ENCODE assay signal across 24 cellular contexts in the genomic region with DNA sequence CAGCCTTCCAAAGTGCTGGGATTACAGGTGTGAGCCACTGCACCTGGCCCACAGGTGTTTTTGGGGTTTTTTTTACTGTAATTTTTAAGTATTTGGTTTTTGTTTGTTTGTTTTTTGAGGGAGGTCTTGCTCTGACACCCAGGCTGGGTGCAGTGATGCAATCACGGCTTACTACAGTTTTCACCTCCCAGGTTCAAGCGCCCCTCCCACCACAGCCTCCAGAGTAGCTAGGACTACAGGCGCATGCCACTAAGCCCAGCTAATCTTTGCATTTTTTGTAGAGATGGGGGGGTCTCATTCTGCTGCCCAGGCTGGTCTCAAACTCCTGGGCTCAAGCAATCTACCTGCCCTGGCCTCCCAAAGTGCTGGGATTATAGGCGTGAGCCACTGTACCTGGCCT. TPM values are rescaled to one million over a fixed set of nuclear protein-coding genes. Genes with fewer than 3 reads are reported as not detected.
A peak's percentile ranks its signal among the peaks of the same experiment; 100 is the strongest.
DNase-seq lines count a peak whose midpoint lies in the region; ATAC-seq and TF ChIP-seq lines count a peak whose summit lies in the region.
"Had no signal": no experiment of that assay in that cellular context is flagged by ENCODE, and none has a peak within 500 bp of the region (broad histone marks: within the 10 kb centered on the region; RNA-seq: fewer than 3 reads in every experiment).

No MANE protein-coding gene starts in this region.

- no peaks in the 10 kb centered on the region for H3K9me3 ChIP-seq in HEK293 (ENCODE audit: control insufficient read depth, insufficient read depth, low read depth, low read length)
- H3K9me3 ChIP-seq: HAP-1, SJSA1 had no signal

- DNase-seq in RWPE1 (ENCODE audit: low spot score), result no peak
- DNase-seq in fibroblast of villous mesenchyme (ENCODE audit: low read depth), result peak; percentile 65
- peak; percentile 5 for DNase-seq in posterior vena cava (ENCODE audit: low spot score)
- DNase-seq in iPS-NIHi11 (ENCODE audit: low spot score), result no peak
- DNase-seq: Calu3, DMS79 treated with DMSO at 0.1 percent for 48 hours, GF-D8, Kasumi-1, MV-4-11, NCI-H1105, NCI-H1436 treated with DMSO at 0.1 percent for 48 hours, NCI-H187 treated with DMSO at 0.1 percent for 48 hours, NCI-H2171 treated with DMSO at 0.1 percent for 48 hours, NCI-H524, NCI-H774, Right ventricle myocardium superior had no signal

- H3K4me1 ChIP-seq in HEK293 (ENCODE audit: control insufficient read depth, insufficient read depth, low read length), result no peaks in the 10 kb centered on the region
- H3K4me1 ChIP-seq: HAP-1, SJSA1 had no signal

- CTCF ChIA-PET in HEK293 (lab: Yijun Ruan, JAX), result interaction anchor here (0.7 to 1.1 kb wide), 2 partner anchors 99 to 620 kb away, joined by 3 read pairs; no protein-coding TSS in a partner anchor
- CTCF ChIA-PET in RWPE1 (lab: Yijun Ruan, JAX), result interaction anchor here (0.6 kb wide), 1 partner anchor 21 kb away, joined by 3 read pairs; no protein-coding TSS in a partner anchor

- POLR2A ChIA-PET in HEK293 (lab: Yijun Ruan, JAX), result no interaction called here
- POLR2A ChIA-PET in RWPE1 (lab: Yijun Ruan, JAX; ENCODE audit: low non-redundant PET), result no interaction called here

- TF ChIP-seq CTCF in HEK293 (tag by site-specific recombination; IDR thresholded peaks at IDR 0.05) (no peak), RWPE1 (conservative IDR thresholded peaks at IDR 0.05; ENCODE audit: low read depth) (no peak), fibroblast of villous mesenchyme (IDR thresholded peaks at IDR 0.05; ENCODE audit: insufficient read depth, low read depth, low read length) (no peak)

- H3K27ac ChIP-seq in HEK293 (ENCODE audit: extremely low read depth, low read depth, low read length), result no peak overlapping the region
- peak overlapping the region; percentile 93 for H3K27ac ChIP-seq in RWPE1
- H3K27ac ChIP-seq: SJSA1 had no signal

- no peak for ATAC-seq in GM19328 (IDR thresholded peaks at IDR 0.05; ENCODE audit: unreplicated experiment)
- no peak for ATAC-seq in GM21367 (IDR thresholded peaks at IDR 0.05; ENCODE audit: unreplicated experiment)

- H3K36me3 ChIP-seq in HEK293 (ENCODE audit: control insufficient read depth in 2 of 2, insufficient read depth in 1 of 2, low read length in 2 of 2), result no peaks in the 10 kb centered on the region; a peak in 1 of 3 replicates
- H3K36me3 ChIP-seq: HAP-1, SJSA1 had no signal

- intact Hi-C loops in posterior vena cava (cut with DNase I), result no loop called here

- no peak overlapping the region for H3K4me3 ChIP-seq in HEK293 (ENCODE audit: low read depth, low read length)
- H3K4me3 ChIP-seq in fibroblast of villous mesenchyme (ENCODE audit: low read depth, low read length), result no peak overlapping the region
- H3K4me3 ChIP-seq: HAP-1, SJSA1 had no signal

TF ChIP-seq in HEK293, 187 proteins besides CTCF, POLR2A, EP300 and RAD21:
- TF ChIP-seq ZNF529 (tag by site-specific recombination; IDR thresholded peaks at IDR 0.05; ENCODE audit: insufficient replicate concordance) (no peak), GLIS1 (tag by site-specific recombination; IDR thresholded peaks at IDR 0.05) (peak; percentile 72)

RNA-seq across cellular contexts. Expression of gene SLC11A1, which starts 7.3 kb away (rescaled TPM):
- under 0.01 and 0.43 TPM in 2 replicates for total RNA-seq in fibroblast of villous mesenchyme
- 10 to 100 TPM; 28.8 to 77.1 TPM for total RNA-seq in posterior vena cava
- total RNA-seq: A172, Calu3 had no signal

RNA-seq across cellular contexts. Expression of gene CATIP, which starts 18.1 kb away (rescaled TPM):
- total RNA-seq in fibroblast of villous mesenchyme (0.43 TPM in 1 of 2 replicates, not detected in the other), posterior vena cava (not detected)
- total RNA-seq: A172, Calu3, M059J, PC-3, Right ventricle myocardium superior, SJSA1 had no signal

RNA-seq across cellular contexts. Expression of gene CTDSP1, which starts 24.9 kb away (rescaled TPM):
- total RNA-seq in fibroblast of villous mesenchyme, result 63.5 and 66.9 TPM in 2 replicates
- total RNA-seq in posterior vena cava, result 100 to 1,000 TPM; 112 to 142 TPM

RNA-seq across cellular contexts. Expression of gene VIL1, which starts 44.1 kb away (rescaled TPM):
- under 0.01 TPM in 1 of 2 replicates, not detected in the other for total RNA-seq in fibroblast of villous mesenchyme
- not detected for total RNA-seq in posterior vena cava
- total RNA-seq: A172, M059J, Right ventricle myocardium superior, SJSA1 had no signal

Comparison
In these comparisons a context has a peak if more than half of its experiments do, and no peak if none do; other contexts are left out.
1. DNase-seq: peak in fibroblast of villous mesenchyme (single experiment) and posterior vena cava (single experiment); none in RWPE1 (single experiment) and iPS-NIHi11 (single experiment).
2. RNA of gene SLC11A1, which starts 7.3 kb away (total RNA-seq): 28.8 to 77.1 TPM in posterior vena cava; under 0.01 to 0.43 TPM in fibroblast of villous mesenchyme; every median in the first group is over 10 times any median in the second.